27 cellular contexts compared by ENCODE assay signal in the genomic region with DNA sequence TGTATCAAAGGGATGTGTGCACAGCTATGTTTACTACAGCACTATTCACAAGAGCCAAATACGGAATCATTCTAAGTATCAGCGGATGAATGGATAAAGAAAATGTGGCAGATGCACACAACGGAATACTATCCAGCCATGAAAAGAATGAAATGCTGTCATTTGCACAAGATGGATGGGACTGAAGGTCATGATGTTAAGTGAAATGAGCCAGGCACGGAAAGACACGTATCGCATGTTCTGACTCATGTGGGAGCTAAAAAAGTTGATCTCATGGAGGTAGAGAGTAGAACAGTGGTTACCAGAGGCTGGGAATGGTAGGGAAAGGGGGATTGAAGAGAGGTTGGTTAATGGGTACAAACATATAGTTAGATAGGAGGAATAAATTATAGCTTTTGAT. TPM values are rescaled to one million over a fixed set of nuclear protein-coding genes. Genes with fewer than 3 reads are reported as not detected.
"Had no signal": no experiment of that assay in that cellular context is flagged by ENCODE, and none has a peak within 500 bp of the region (broad histone marks: within the 10 kb centered on the region; RNA-seq: fewer than 3 reads in every experiment).

No MANE protein-coding gene starts in this region.

- H3K27me3 ChIP-seq: MG63, SJSA1 had no signal

- H3K9ac ChIP-seq: SK-N-SH had no signal

- H3K4me2 ChIP-seq: SK-N-SH had no signal

- H3K36me3 ChIP-seq: MG63 had no signal

- FAIRE-seq: HepG2, RCC 7860 had no signal

- H3K4me3 ChIP-seq: MG63, SJSA1 had no signal

- H3K9me3 ChIP-seq: MG63, SJSA1, SK-N-SH had no signal

- H3K4me1 ChIP-seq: SJSA1 had no signal

- DNase-seq: IMR-90, Karpas-422, KG1, MG63, NCI-H1092, NCI-H1105 treated with DMSO at 0.1 percent for 48 hours, NCI-H1417 treated with DMSO at 0.1 percent for 48 hours, NCI-H146, NCI-H1694 treated with DMSO at 0.1 percent for 48 hours, NCI-H1930, NCI-H2081, NCI-H2107, NCI-H226, NCI-H446, NCI-H510A, NCI-H524 treated with DMSO at 0.1 percent for 48 hours, NCI-H69, NCI-H774, Right ventricle myocardium superior, RPMI8226, SIG-M5, SK-N-SH, SW 1271 had no signal

- H3K27ac ChIP-seq: SJSA1 had no signal

- ATAC-seq: HepG2 had no signal

RNA-seq across cellular contexts. Expression of a gene that starts 25.9 kb away (rescaled TPM):
- total RNA-seq: HT1080, Right ventricle myocardium superior, SJSA1 had no signal
